Comparison of ENCODE assay signal across 1 cellular context in genomic region chr5:7894860-7895259, GRCh38.
TF ChIP-seq lines count a peak whose summit lies in the region.

No MANE protein-coding gene starts in this region.

TF ChIP-seq in SK-N-SH treated with all-trans-retinoic acid at 6 μM for 48 hours, 23 proteins besides CTCF, POLR2A, EP300 and RAD21 (continued from another document):
- TF ChIP-seq CREB5 (CRISPR knock-in tag; IDR thresholded peaks at IDR 0.05; ENCODE audit: low read depth) = no peak
TF ChIP-seq in SK-N-SH treated with all-trans-retinoic acid at 6 μM for 48 hours: peak in this region for 0.
